21 cellular contexts compared by ENCODE assay signal in genomic region chr6:8958894-8959511, GRCh38.
DNase-seq lines count a peak whose midpoint lies in the region; ATAC-seq, FAIRE-seq and TF ChIP-seq lines count a peak whose summit lies in the region.
"Had no signal": no experiment of that assay in that cellular context is flagged by ENCODE, and none has a peak within 500 bp of the region (broad histone marks: within the 10 kb centered on the region; RNA-seq: fewer than 3 reads in every experiment).

No MANE protein-coding gene starts in this region.

- no peak for FAIRE-seq in urothelium cell line (lab: Jason Lieb, UNC)
- FAIRE-seq: GM12892 had no signal

- H3K4me3 ChIP-seq in PC-3 (ENCODE audit: low read length) (no peak overlapping the region), choroid plexus epithelial cell (ENCODE audit: low read depth, low read length) (no peak overlapping the region)
- H3K4me3 ChIP-seq: stomach, transverse colon had no signal

- H2AFZ ChIP-seq in PC-3 (ENCODE audit: low read length) = no peak overlapping the region

- H3K9me2 ChIP-seq in PC-3 (replicated peaks; ENCODE audit: low read length) = no peaks in the 10 kb centered on the region

- POLR2A ChIA-PET in PC-3 (lab: Charles Lee; ENCODE audit: unreplicated experiment) = no interaction called here

- CTCF ChIA-PET in PC-3 (lab: Charles Lee) = no interaction called here

- BruUV-seq in PC-3 (replicated peaks; lab: Mats Ljungman, UMichigan) = no TSS peak

- no peak overlapping the region for H3K4me2 ChIP-seq in PC-3 (ENCODE audit: low read length)

- H3K27me3 ChIP-seq in PC-3 (ENCODE audit: low read length) = peaks cover 7% of the 10 kb centered on the region
- H3K27me3 ChIP-seq: stomach, transverse colon had no signal

- H3F3A ChIP-seq in PC-3 (ENCODE audit: low read length, unreplicated experiment) = no peaks in the 10 kb centered on the region

- ATAC-seq in PC-3 = no peak

- no peaks in the 10 kb centered on the region for H4K20me1 ChIP-seq in PC-3 (ENCODE audit: low read length)

- DNase-seq in SIG-M5 treated with dmso at 0.1 percent for 504 hours (lab: John Stamatoyannopoulos, UW; ENCODE audit: unreplicated experiment) (peak; percentile 2), SIG-M5 (lab: John Stamatoyannopoulos, UW) (no peak), PC-3 (peak; percentile 40), choroid plexus epithelial cell (ENCODE audit: low read depth) (peak; percentile 36), urothelium cell line (ENCODE audit: low spot score) (peak; percentile 18), dedifferentiated amniotic fluid mesenchymal stem cell (ENCODE audit: extremely low spot score) (no peak), NAMALWA (ENCODE audit: low spot score) (no peak), T1000 (lab: John Stamatoyannopoulos, UW) (no peak)
- DNase-seq: activated naive CD4-positive, alpha-beta T cell treated with Interleukin-2 at 50 U/mL for 16 hours; activated T-cell treated with anti-CD3 and anti-CD28 coated beads, Interleukin-2, amount 50 U/mL, for 48 hours; DMS79 treated with DMSO at 0.1 percent for 48 hours; effector CD4-positive, alpha-beta T cell; erythroblast; NCI-H2171 treated with DMSO at 0.1 percent for 48 hours; NCI-H526 treated with DMSO at 0.1 percent for 48 hours; nucleus accumbens; stimulated activated CD4-positive, alpha-beta T cell treated with anti-CD3 and anti-CD28 coated beads, Interleukin-12 subunit alpha, Interleukin-12 subunit beta, amount 100 ng/mL, for 4 hours; stomach; transverse colon had no signal

- no peaks in the 10 kb centered on the region for H3K4me1 ChIP-seq in PC-3 (ENCODE audit: insufficient read depth, low read length)
- H3K4me1 ChIP-seq: stomach, transverse colon had no signal

- no peaks in the 10 kb centered on the region for H3K9me3 ChIP-seq in PC-3 (ENCODE audit: low read length)
- H3K9me3 ChIP-seq: stomach, transverse colon had no signal

- H3K36me3 ChIP-seq in PC-3 (ENCODE audit: low read depth, low read length) = no peaks in the 10 kb centered on the region
- H3K36me3 ChIP-seq: stomach, transverse colon had no signal

- no peak overlapping the region for H3K9ac ChIP-seq in PC-3 (ENCODE audit: low read length)

- H3K27ac ChIP-seq in PC-3 (ENCODE audit: low read length) = no peak overlapping the region
- H3K27ac ChIP-seq: 22Rv1, stomach, transverse colon had no signal

- no peak for TF ChIP-seq CTCF in PC-3 (conservative IDR thresholded peaks at IDR 0.05; ENCODE audit: low read depth, low read length)
- no peak for TF ChIP-seq CTCF in choroid plexus epithelial cell (conservative IDR thresholded peaks at IDR 0.05; ENCODE audit: low read depth, low read length)

- intact Hi-C loops in PC-3 (cut with micrococcal nuclease) = no loop called here

- no peaks in the 10 kb centered on the region for H3K79me2 ChIP-seq in PC-3 (ENCODE audit: low read length)

Comparison
In these comparisons a context has a peak if more than half of its experiments do, and no peak if none do; other contexts are left out.
1. DNase-seq: peak in SIG-M5 treated with dmso at 0.1 percent for 504 hours (single experiment), PC-3 (single experiment), choroid plexus epithelial cell (single experiment) and urothelium cell line (single experiment); none in SIG-M5 (single experiment), dedifferentiated amniotic fluid mesenchymal stem cell (single experiment), NAMALWA (single experiment) and T1000 (single experiment).